ENCODE assay signal across 17 cellular contexts in the genomic region with DNA sequence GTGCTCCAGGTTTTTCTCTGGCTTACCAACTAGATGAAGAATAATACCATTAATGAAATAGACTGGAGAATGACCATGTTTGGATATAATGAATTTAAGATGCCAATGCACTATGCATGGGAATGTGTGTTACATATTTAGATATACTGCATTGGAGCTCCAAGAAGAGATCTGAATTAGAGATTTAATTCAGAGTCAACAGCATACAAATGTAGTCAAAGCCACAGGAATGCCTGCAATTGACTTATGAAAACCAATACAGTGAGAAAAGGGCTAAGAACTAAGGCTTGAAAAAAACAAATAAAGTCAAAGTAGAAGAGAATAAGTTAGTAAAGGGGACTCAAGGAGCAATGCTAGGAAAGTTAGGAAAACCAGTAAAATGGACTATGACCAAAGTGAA. TPM values are rescaled to one million over a fixed set of nuclear protein-coding genes. Genes with fewer than 3 reads are reported as not detected.
A peak's percentile ranks its signal among the peaks of the same experiment; 100 is the strongest.
DNase-seq lines count a peak whose midpoint lies in the region; ATAC-seq and TF ChIP-seq lines count a peak whose summit lies in the region.
"Had no signal": no experiment of that assay in that cellular context is flagged by ENCODE, and none has a peak within 500 bp of the region (broad histone marks: within the 10 kb centered on the region; RNA-seq: fewer than 3 reads in every experiment).

No MANE protein-coding gene starts in this region.

- H3K9me3 Mint-ChIP-seq in CD8-positive, alpha-beta T cell: no peaks in the 10 kb centered on the region
- no peaks in the 10 kb centered on the region for H3K9me3 Mint-ChIP-seq in GM23338
- H3K9me3 Mint-ChIP-seq in activated CD8-positive, alpha-beta memory T cell treated with anti-CD3 and anti-CD28 coated beads, Interleukin-2, amount 10 ng/mL, durations not matched to agents 7 days and 5 days (ENCODE audit: low read depth): no peaks in the 10 kb centered on the region

- intact Hi-C loops in CD8-positive, alpha-beta T cell (cut with DNase I, micrococcal nuclease): loop anchor here in 1 of 2 experiments (2.0 kb wide), 1 partner anchor 15 kb away; no protein-coding TSS in a partner anchor

- H4K20me1 ChIP-seq in GM23338 (replicated peaks; ENCODE audit: insufficient read depth): peaks cover 5% of the 10 kb centered on the region; the same call in 1 of the 2 replicates

- no peak for DNase-seq in CD8-positive, alpha-beta T cell
- no peak for DNase-seq in GM23338 (ENCODE audit: low spot score)
- peak; percentile 35 for DNase-seq in astrocyte of the cerebellum (ENCODE audit: low read depth)
- no peak for DNase-seq in right atrium auricular region (ENCODE audit: low spot score)
- no peak for DNase-seq in activated CD8-positive, alpha-beta memory T cell treated with anti-CD3 and anti-CD28 coated beads, Interleukin-2, amount 10 ng/mL, durations not matched to agents 7 days and 5 days
- DNase-seq: activated CD4-positive, alpha-beta T cell treated with anti-CD3 and anti-CD28 coated beads, Interleukin-2, amount 50 U/mL, for 1 hour; brain microvascular endothelial cell; HCEC 1CT; stimulated activated CD4-positive, alpha-beta T cell treated with anti-CD3 and anti-CD28 coated beads, Interleukin-4, amount 100 ng/mL, for 4 hours; stimulated activated CD8-positive, alpha-beta memory T cell treated with anti-CD3 and anti-CD28 coated beads, Interleukin-4, amount 100 ng/mL, for 48 hours had no signal

- no peak overlapping the region for H3K4me3 Mint-ChIP-seq in CD8-positive, alpha-beta T cell
- no peak overlapping the region for H3K4me3 Mint-ChIP-seq in GM23338
- H3K4me3 Mint-ChIP-seq in activated CD8-positive, alpha-beta memory T cell treated with anti-CD3 and anti-CD28 coated beads, Interleukin-2, amount 10 ng/mL, durations not matched to agents 7 days and 5 days: no peak overlapping the region

- H3K4me2 ChIP-seq in GM23338: no peak overlapping the region
- H3K4me2 ChIP-seq: BLaER1 treated with 17β-estradiol and CSF1 and Interleukin-3, amounts not matched to agents 10 nM and 100 nM; smooth muscle cell had no signal

- H3K27ac ChIP-seq in CD8-positive, alpha-beta T cell (ENCODE audit: low read depth, low read length): no peak overlapping the region
- 0 out of 2 replicates have a peak overlapping the region, but pooled peaks have one; percentile 46 for H3K27ac ChIP-seq in GM23338 (ENCODE audit: low read depth)
- H3K27ac ChIP-seq in neutrophil: peak overlapping the region; percentile 19
- H3K27ac ChIP-seq in right atrium auricular region: no peak overlapping the region
- H3K27ac ChIP-seq: BLaER1 treated with 17β-estradiol and CSF1 and Interleukin-3, amounts not matched to agents 10 nM and 100 nM; brain microvascular endothelial cell; left ventricle myocardium inferior; thyroid gland had no signal

- H3K9me2 ChIP-seq in GM23338 (ENCODE audit: insufficient read depth): no peaks in the 10 kb centered on the region

- H3F3A ChIP-seq in GM23338 (replicated peaks; ENCODE audit: low read depth): no peaks in the 10 kb centered on the region

- peaks cover 15% of the 10 kb centered on the region for H3K4me1 ChIP-seq in CD8-positive, alpha-beta T cell (ENCODE audit: insufficient read depth, low read length)
- H3K4me1 ChIP-seq in GM23338 (ENCODE audit: insufficient read depth) (no peaks in the 10 kb centered on the region), neutrophil (ENCODE audit: control insufficient read depth in 1 of 2, insufficient read depth in 1 of 2, low read depth in 1 of 2, low read length in 1 of 2) (peaks cover 9 to 10% of the 10 kb centered on the region in 2 experiments), right atrium auricular region (no peaks in the 10 kb centered on the region)
- H3K4me1 ChIP-seq: left ventricle myocardium inferior had no signal

- TF ChIP-seq CTCF in CD8-positive, alpha-beta T cell (IDR thresholded peaks at IDR 0.05): no peak
- TF ChIP-seq CTCF in GM23338 (conservative IDR thresholded peaks at IDR 0.05; ENCODE audit: low read depth in 2 of 2) (no peak), astrocyte of the cerebellum (IDR thresholded peaks at IDR 0.05; ENCODE audit: low read depth, low read length, missing control alignments) (no peak), neutrophil (IDR thresholded peaks at IDR 0.05) (no peak), right atrium auricular region (IDR thresholded peaks at IDR 0.05) (no peak)

- H2AFZ ChIP-seq in GM23338: no peak overlapping the region

- in situ Hi-C loops in astrocyte of the cerebellum (cut with HindIII; ENCODE audit: low sequenced_read_pairs): no loop called here

- peaks cover 76% of the 10 kb centered on the region for H3K36me3 Mint-ChIP-seq in CD8-positive, alpha-beta T cell
- peaks cover 39% of the 10 kb centered on the region for H3K36me3 Mint-ChIP-seq in GM23338 (ENCODE audit: low read depth)
- peaks cover 42% of the 10 kb centered on the region for H3K36me3 Mint-ChIP-seq in activated CD8-positive, alpha-beta memory T cell treated with anti-CD3 and anti-CD28 coated beads, Interleukin-2, amount 10 ng/mL, durations not matched to agents 7 days and 5 days

- no peaks in the 10 kb centered on the region for H3K79me2 ChIP-seq in GM23338 (replicated peaks; ENCODE audit: insufficient read depth)

- H3K27ac Mint-ChIP-seq in CD8-positive, alpha-beta T cell: peak overlapping the region; percentile 76
- H3K27ac Mint-ChIP-seq in GM23338: no peak overlapping the region
- no peak overlapping the region for H3K27ac Mint-ChIP-seq in activated CD8-positive, alpha-beta memory T cell treated with anti-CD3 and anti-CD28 coated beads, Interleukin-2, amount 10 ng/mL, durations not matched to agents 7 days and 5 days

- H3K4me1 Mint-ChIP-seq in CD8-positive, alpha-beta T cell (ENCODE audit: low read depth): peaks cover 30% of the 10 kb centered on the region
- no peaks in the 10 kb centered on the region for H3K4me1 Mint-ChIP-seq in GM23338
- peaks cover 22% of the 10 kb centered on the region for H3K4me1 Mint-ChIP-seq in activated CD8-positive, alpha-beta memory T cell treated with anti-CD3 and anti-CD28 coated beads, Interleukin-2, amount 10 ng/mL, durations not matched to agents 7 days and 5 days

- no peaks in the 10 kb centered on the region for H3K27me3 ChIP-seq in CD8-positive, alpha-beta T cell (ENCODE audit: insufficient read depth, low read length)
- H3K27me3 ChIP-seq in GM23338 (ENCODE audit: insufficient read depth) (no peaks in the 10 kb centered on the region), neutrophil (no peaks in the 10 kb centered on the region), right atrium auricular region (no peaks in the 10 kb centered on the region)
- H3K27me3 ChIP-seq: BLaER1 treated with 17β-estradiol and CSF1 and Interleukin-3, amounts not matched to agents 10 nM and 100 nM; brain microvascular endothelial cell; gastrocnemius medialis; thyroid gland had no signal

- CTCF ChIA-PET in CD8-positive, alpha-beta T cell (lab: Charles Lee): no interaction called here
- CTCF ChIA-PET in activated CD8-positive, alpha-beta memory T cell treated with anti-CD3 and anti-CD28 coated beads, Interleukin-2, amount 10 ng/mL, durations not matched to agents 7 days and 5 days (lab: Charles Lee): no interaction called here

- POLR2A ChIA-PET in CD8-positive, alpha-beta T cell (lab: Charles Lee): interaction anchor here (1.1 kb wide), 1 partner anchor 12 kb away, joined by 3 read pairs; no protein-coding TSS in a partner anchor

- H3K27me3 Mint-ChIP-seq in CD8-positive, alpha-beta T cell (ENCODE audit: low read depth): no peaks in the 10 kb centered on the region
- peaks cover 1% of the 10 kb centered on the region for H3K27me3 Mint-ChIP-seq in GM23338 (ENCODE audit: insufficient read depth, low read depth, poor library complexity)
- no peaks in the 10 kb centered on the region for H3K27me3 Mint-ChIP-seq in activated CD8-positive, alpha-beta memory T cell treated with anti-CD3 and anti-CD28 coated beads, Interleukin-2, amount 10 ng/mL, durations not matched to agents 7 days and 5 days

- H3K9me3 ChIP-seq in CD8-positive, alpha-beta T cell (ENCODE audit: low read length): no peaks in the 10 kb centered on the region
- H3K9me3 ChIP-seq in neutrophil: no peaks in the 10 kb centered on the region
- H3K9me3 ChIP-seq in right atrium auricular region: no peaks in the 10 kb centered on the region
- H3K9me3 ChIP-seq: BLaER1 treated with 17β-estradiol and CSF1 and Interleukin-3, amounts not matched to agents 10 nM and 100 nM; gastrocnemius medialis; left ventricle myocardium inferior; thyroid gland had no signal

- ATAC-seq in CD8-positive, alpha-beta T cell: no peak
- no peak for ATAC-seq in GM23338
- no peak for ATAC-seq in GM18907 (IDR thresholded peaks at IDR 0.05; ENCODE audit: unreplicated experiment)
- ATAC-seq in activated CD8-positive, alpha-beta memory T cell treated with anti-CD3 and anti-CD28 coated beads, Interleukin-2, amount 10 ng/mL, durations not matched to agents 7 days and 5 days: no peak

- peaks cover 31% of the 10 kb centered on the region for H3K36me3 ChIP-seq in CD8-positive, alpha-beta T cell (ENCODE audit: insufficient read depth, low read length)
- peaks cover 16% of the 10 kb centered on the region for H3K36me3 ChIP-seq in GM23338 (ENCODE audit: insufficient read depth)
- H3K36me3 ChIP-seq in neutrophil: peaks cover 60% of the 10 kb centered on the region
- peaks cover 54% of the 10 kb centered on the region for H3K36me3 ChIP-seq in right atrium auricular region

- no peak overlapping the region for H3K4me3 ChIP-seq in CD8-positive, alpha-beta T cell (ENCODE audit: low read depth, low read length)
- H3K4me3 ChIP-seq in GM23338 (no peak overlapping the region), astrocyte of the cerebellum (ENCODE audit: low read depth, low read length) (no peak overlapping the region), neutrophil (ENCODE audit: low read depth in 1 of 2, low read length in 1 of 2) (no peak overlapping the region), right atrium auricular region (no peak overlapping the region)
- H3K4me3 ChIP-seq: BLaER1 treated with 17β-estradiol and CSF1 and Interleukin-3, amounts not matched to agents 10 nM and 100 nM; gastrocnemius medialis; left ventricle myocardium inferior; smooth muscle cell; thyroid gland had no signal

TF ChIP-seq in GM23338, 12 proteins besides CTCF, POLR2A, EP300 and RAD21 (continues in another document):
- TF ChIP-seq EZH2phosphoT487 (IDR thresholded peaks at IDR 0.05; ENCODE audit: unreplicated experiment) (no peak), POLR2AphosphoS5 (IDR thresholded peaks at IDR 0.05; ENCODE audit: low read depth) (no peak), CREB1 (CRISPR knock-in tag; IDR thresholded peaks at IDR 0.05; ENCODE audit: low read depth) (no peak)

RNA-seq across cellular contexts. Expression of a gene that starts 59.1 kb away (rescaled TPM):
- total RNA-seq in CD8-positive, alpha-beta T cell: 10 to 100 TPM; 74.0 to 79.6 TPM
- 32.6 and 36.2 TPM in 2 replicates for total RNA-seq in GM23338 (2014; rRNA removed; shearing (Covaris generic))
- 11.9 and 12.1 TPM in 2 replicates for polyA plus RNA-seq in GM23338 (2016; fragmentation: Nextera tagmentation; extraction: Ambion mirVana)
- total RNA-seq in right atrium auricular region: 10 to 100 TPM; 29.0 to 36.2 TPM
- total RNA-seq in activated CD8-positive, alpha-beta memory T cell treated with anti-CD3 and anti-CD28 coated beads, Interleukin-2, amount 10 ng/mL, durations not matched to agents 7 days and 5 days: 10 to 100 TPM; 38.2 to 42.3 TPM

Comparison
In these comparisons a context has a peak if more than half of its experiments do, and no peak if none do; other contexts are left out.
1. H3K27ac ChIP-seq: peak in GM23338 (single experiment) and neutrophil (single experiment); none in CD8-positive, alpha-beta T cell (single experiment) and right atrium auricular region (0 of 2).